In genomic region chr10:116809528-116810500, GRCh38 we compare ENCODE assay signal across 9 cellular contexts. TPM values are rescaled to one million over a fixed set of nuclear protein-coding genes. Genes with fewer than 3 reads are reported as not detected.
A peak's percentile ranks its signal among the peaks of the same experiment; 100 is the strongest.
DNase-seq lines count a peak whose midpoint lies in the region; ATAC-seq and TF ChIP-seq lines count a peak whose summit lies in the region.
"Had no signal": no experiment of that assay in that cellular context is flagged by ENCODE, and none has a peak within 500 bp of the region (broad histone marks: within the 10 kb centered on the region; RNA-seq: fewer than 3 reads in every experiment).

No MANE protein-coding gene starts in this region.

- H3K27me3 Mint-ChIP-seq in endothelial cell (ENCODE audit: unreplicated experiment): peaks cover 6% of the 10 kb centered on the region

- intact Hi-C loops in prostate gland (cut with DNase I): no loop called here

- no peaks in the 10 kb centered on the region for H3K36me3 ChIP-seq in prostate gland

- H3K27ac Mint-ChIP-seq in endothelial cell (ENCODE audit: unreplicated experiment): no peak overlapping the region
- H3K27ac Mint-ChIP-seq: stimulated activated naive B cell treated with anti-CD40 and anti-IgM and Interleukin-4, amounts not matched to agents 10 μg/mL and 1 μg/mL and 100 μg/mL, for 72 hours had no signal

- no peaks in the 10 kb centered on the region for H3K4me1 ChIP-seq in prostate gland (replicated peaks)

- H3K9me3 ChIP-seq in prostate gland: no peaks in the 10 kb centered on the region

- H3K27me3 ChIP-seq in prostate gland (replicated peaks; ENCODE audit: insufficient read depth): peaks cover 3% of the 10 kb centered on the region

- no peaks in the 10 kb centered on the region for H3K9me3 Mint-ChIP-seq in endothelial cell (ENCODE audit: unreplicated experiment)

- ATAC-seq in HG02938 (IDR thresholded peaks at IDR 0.05; ENCODE audit: unreplicated experiment): no peak
- ATAC-seq: stimulated activated naive B cell treated with anti-CD40 and anti-IgM and Interleukin-4, amounts not matched to agents 10 μg/mL and 1 μg/mL and 100 μg/mL, for 72 hours had no signal

- DNase-seq in GM12864 (ENCODE audit: low read depth): no peak
- DNase-seq in NCI-H69 (lab: John Stamatoyannopoulos, UW): peak; percentile 63
- DNase-seq in endothelial cell (ENCODE audit: low spot score): peak; percentile 42
- no peak for DNase-seq in prostate gland (ENCODE audit: low spot score)
- DNase-seq in activated gamma-delta T cell (lab: John Stamatoyannopoulos, UW): no peak
- no peak for DNase-seq in stimulated activated CD4-positive, alpha-beta T cell treated with anti-CD3 and anti-CD28 coated beads, Interleukin-1b, Interleukin-23, amount 100 ng/mL, for 48 hours
- no peak for DNase-seq in GM19238 (ENCODE audit: insufficient read length, low spot score)
- DNase-seq: stimulated activated naive B cell treated with anti-CD40 and anti-IgM and Interleukin-4, amounts not matched to agents 10 μg/mL and 1 μg/mL and 100 μg/mL, for 72 hours had no signal

- no peak overlapping the region for H3K4me3 ChIP-seq in GM12864 (ENCODE audit: low read depth, low read length)
- H3K4me3 ChIP-seq in prostate gland: peak overlapping the region; percentile 8 to 10

- H3K36me3 Mint-ChIP-seq in endothelial cell (ENCODE audit: low read depth, unreplicated experiment): no peaks in the 10 kb centered on the region
- H3K36me3 Mint-ChIP-seq: stimulated activated naive B cell treated with anti-CD40 and anti-IgM and Interleukin-4, amounts not matched to agents 10 μg/mL and 1 μg/mL and 100 μg/mL, for 72 hours had no signal

- H3K4me3 Mint-ChIP-seq in endothelial cell (ENCODE audit: unreplicated experiment): no peak overlapping the region
- H3K4me3 Mint-ChIP-seq: stimulated activated naive B cell treated with anti-CD40 and anti-IgM and Interleukin-4, amounts not matched to agents 10 μg/mL and 1 μg/mL and 100 μg/mL, for 72 hours had no signal

- TF ChIP-seq POLR2A in prostate gland (IDR thresholded peaks at IDR 0.05): no peak

- TF ChIP-seq CTCF in GM12864 (IDR thresholded peaks at IDR 0.05; ENCODE audit: low read depth, low read length, missing control alignments) (peak; percentile 38), endothelial cell (IDR thresholded peaks at IDR 0.05; ENCODE audit: unreplicated experiment) (peak; percentile 72), prostate gland (IDR thresholded peaks at IDR 0.05) (no peak)

- no peak overlapping the region for H3K27ac ChIP-seq in prostate gland

- 35% methylated on average over 29 of the region's 29 CpGs for WGBS in prostate gland

- H3K4me1 Mint-ChIP-seq in endothelial cell (ENCODE audit: unreplicated experiment): peaks cover 5% of the 10 kb centered on the region
- H3K4me1 Mint-ChIP-seq: stimulated activated naive B cell treated with anti-CD40 and anti-IgM and Interleukin-4, amounts not matched to agents 10 μg/mL and 1 μg/mL and 100 μg/mL, for 72 hours had no signal

RNA-seq across cellular contexts. Expression of gene ENO4, which starts 39.5 kb away (rescaled TPM):
- total RNA-seq in endothelial cell (ENCODE audit: unreplicated experiment): 1.1 TPM
- under 1 TPM; 0.27 to 0.91 TPM for total RNA-seq in prostate gland

Comparison
In these comparisons a context has a peak if more than half of its experiments do, and no peak if none do; other contexts are left out.
1. DNase-seq: peak in NCI-H69 (single experiment) and endothelial cell (single experiment); none in GM12864 (single experiment), prostate gland (single experiment), activated gamma-delta T cell (single experiment), stimulated activated CD4-positive, alpha-beta T cell treated with anti-CD3 and anti-CD28 coated beads, Interleukin-1b, Interleukin-23, amount 100 ng/mL, for 48 hours (single experiment) and GM19238 (single experiment).
2. CTCF ChIP-seq: peak in GM12864 (single experiment) and endothelial cell (single experiment); none in prostate gland (0 of 4).